Comparison of ENCODE assay signal across 19 cellular contexts in genomic region chr4:24978291-24979072, GRCh38. TPM values are rescaled to one million over a fixed set of nuclear protein-coding genes. Genes with fewer than 3 reads are reported as not detected.
A peak's percentile ranks its signal among the peaks of the same experiment; 100 is the strongest.
DNase-seq lines count a peak whose midpoint lies in the region; ATAC-seq and TF ChIP-seq lines count a peak whose summit lies in the region.
"Had no signal": no experiment of that assay in that cellular context is flagged by ENCODE, and none has a peak within 500 bp of the region (broad histone marks: within the 10 kb centered on the region; RNA-seq: fewer than 3 reads in every experiment).

No MANE protein-coding gene starts in this region.

- no peak overlapping the region for H3K4me3 ChIP-seq in left ventricle myocardium inferior
- no peak overlapping the region for H3K4me3 ChIP-seq in spleen
- H3K4me3 ChIP-seq in PC-9 = no peak overlapping the region
- H3K4me3 ChIP-seq: hepatocyte had no signal

- CTCF ChIA-PET in PC-9 (lab: Charles Lee) = no interaction called here

- POLR2A ChIA-PET in PC-9 (lab: Charles Lee; ENCODE audit: unreplicated experiment) = no interaction called here

- H3K27ac ChIP-seq in left ventricle myocardium inferior (replicated peaks) = peak overlapping the region; percentile 89
- peak overlapping the region in 7 of 8 donors; percentile 73 to 91 (median 83) for H3K27ac ChIP-seq in spleen
- no peak overlapping the region for H3K27ac ChIP-seq in PC-9
- H3K27ac ChIP-seq: hepatocyte had no signal

- H3K4me1 ChIP-seq in left ventricle myocardium inferior = peaks cover 28% of the 10 kb centered on the region
- H3K4me1 ChIP-seq in spleen = peaks cover 0 to 51% (median 14%) of the 10 kb centered on the region in 6 donors
- H3K4me1 ChIP-seq in PC-9 (replicated peaks; ENCODE audit: insufficient read depth) = peaks cover 6% of the 10 kb centered on the region

- H3K79me2 ChIP-seq in PC-9 (ENCODE audit: low read depth) = no peaks in the 10 kb centered on the region
- H3K79me2 ChIP-seq: hepatocyte had no signal

- H2AFZ ChIP-seq in PC-9 = no peak overlapping the region
- H2AFZ ChIP-seq: hepatocyte had no signal

- ATAC-seq in GM21723 (IDR thresholded peaks at IDR 0.05; ENCODE audit: unreplicated experiment) = peak; percentile 54
- ATAC-seq: effector memory CD8-positive, alpha-beta T cell; stimulated activated effector memory CD8-positive, alpha-beta T cell treated with anti-CD3 and anti-CD28 coated beads, Interleukin-12 subunit alpha, Interleukin-12 subunit beta, amount 100 ng/mL, for 72 hours had no signal

- TF ChIP-seq CTCF in left ventricle myocardium inferior (IDR thresholded peaks at IDR 0.05; ENCODE audit: borderline replicate concordance) = no peak
- TF ChIP-seq CTCF in spleen (IDR thresholded peaks at IDR 0.05 in 8 of 11, conservative IDR thresholded peaks at IDR 0.05 in 3 of 11) = no peak
- TF ChIP-seq CTCF in PC-9 (conservative IDR thresholded peaks at IDR 0.05) = no peak

- H4K20me1 ChIP-seq in PC-9 (ENCODE audit: insufficient read depth) = no peaks in the 10 kb centered on the region

- DNase-seq in RPMI7951 (ENCODE audit: low read depth) = peak; percentile 71
- DNase-seq in left ventricle myocardium inferior = no peak
- DNase-seq in spleen = no peak
- DNase-seq in stimulated activated CD4-positive, alpha-beta T cell treated with anti-CD3 and anti-CD28 coated beads, Interleukin-4, amount 100 ng/mL, for 1 hour = no peak
- DNase-seq in PC-9 = no peak
- no peak for DNase-seq in activated CD4-positive, alpha-beta T cell treated with anti-CD3 and anti-CD28 coated beads, Interleukin-2, amount 50 U/mL, for 1 hour
- DNase-seq in NCI-H524 (lab: John Stamatoyannopoulos, UW) = no peak
- DNase-seq: activated CD4-positive, alpha-beta T cell treated with anti-CD3 and anti-CD28 coated beads for 48 hours; CD4-positive, alpha-beta memory T cell; effector memory CD8-positive, alpha-beta T cell; mesendoderm; NCI-H187 treated with DMSO at 0.1 percent for 48 hours; NCI-H82; stimulated activated CD4-positive, alpha-beta T cell treated with anti-CD3 and anti-CD28 coated beads, Interleukin-2, amount 100 ng/mL, for 24 hours had no signal

- H3K27me3 ChIP-seq in left ventricle myocardium inferior (ENCODE audit: low read depth) (no peaks in the 10 kb centered on the region), spleen (replicated peaks in 1 of 7) (peaks cover 0 to 13% (median 0%) of the 10 kb centered on the region in 7 donors), PC-9 (ENCODE audit: insufficient read depth, low read depth) (no peaks in the 10 kb centered on the region)
- H3K27me3 ChIP-seq: hepatocyte had no signal

- WGBS in spleen, 5 donors = 46 to 65% (median 52%) methylated on average over 9 of the region's 9 CpGs

- H3F3A ChIP-seq in PC-9 (ENCODE audit: insufficient read depth, low read depth) = peaks cover 6% of the 10 kb centered on the region; the same call in 1 of the 2 replicates

- TF ChIP-seq POLR2A in spleen (IDR thresholded peaks at IDR 0.05) = no peak

- no peaks in the 10 kb centered on the region for H3K36me3 ChIP-seq in left ventricle myocardium inferior
- H3K36me3 ChIP-seq in spleen = no peaks in the 10 kb centered on the region
- H3K36me3 ChIP-seq in PC-9 (ENCODE audit: low read depth) = no peaks in the 10 kb centered on the region

- H3K9me2 ChIP-seq in PC-9 (ENCODE audit: insufficient read depth) = no peaks in the 10 kb centered on the region

- H3K9me3 ChIP-seq in left ventricle myocardium inferior (replicated peaks) (no peaks in the 10 kb centered on the region), spleen (no peaks in the 10 kb centered on the region), PC-9 (ENCODE audit: insufficient read depth, low read depth) (no peaks in the 10 kb centered on the region)

- no peak overlapping the region for H3K4me2 ChIP-seq in PC-9
- H3K4me2 ChIP-seq: hepatocyte had no signal

- intact Hi-C loops in left ventricle myocardium inferior (cut with micrococcal nuclease) = no loop called here
- intact Hi-C loops in spleen (cut with DNase I; ENCODE audit: low total_unique reads) = no loop called here
- intact Hi-C loops in PC-9 (cut with micrococcal nuclease; ENCODE audit: unreplicated experiment) = no loop called here

- no TSS peak for BruUV-seq in PC-9 (replicated peaks; lab: Mats Ljungman, UMichigan)

RNA-seq across cellular contexts. Expression of gene LGI2, which starts 52.3 kb away (rescaled TPM):
- not detected in 2 replicates for total RNA-seq in RPMI7951 (2014; rRNA removed; shearing (Covaris generic))
- 3.0 TPM for total RNA-seq in left ventricle myocardium inferior
- total RNA-seq in spleen = 1 to 10 TPM in 2 of 7 donors, under 1 TPM in 5; 0.17 to 2.7 (median 0.51) TPM
- 1 to 10 TPM in 2 of 3 donors, under 1 TPM in 1; 0.83 to 1.4 (median 1.2) TPM for polyA plus RNA-seq in spleen
- not detected in 2 replicates for total RNA-seq in PC-9 (2021)
- total RNA-seq: CD4-positive, alpha-beta memory T cell; G401; T-helper 1 cell treated with Interleukin-12 subunit alpha and Interleukin-12 subunit beta and Interleukin-4 antibody, amounts not matched to agents 30 ng/mL and 1 ng/mL, for 36 hours had no signal
- polyA plus RNA-seq: CD4-positive, alpha-beta memory T cell had no signal
